ENCODE assay signal across 22 cellular contexts in genomic region chr6:10210052-10210451, GRCh38.
DNase-seq lines count a peak whose midpoint lies in the region; ATAC-seq, FAIRE-seq and TF ChIP-seq lines count a peak whose summit lies in the region.
"Had no signal": no experiment of that assay in that cellular context is flagged by ENCODE, and none has a peak within 500 bp of the region (broad histone marks: within the 10 kb centered on the region; RNA-seq: fewer than 3 reads in every experiment).

No MANE protein-coding gene starts in this region.

- no peak overlapping the region for H3K4me2 ChIP-seq in K562 (ENCODE audit: insufficient read depth, low read length)
- H3K4me2 ChIP-seq: KMS-11, PC-9, smooth muscle cell had no signal

- DNase-seq in Caki2 (ENCODE audit: low read depth) (peak; percentile 30), M059J (ENCODE audit: low read depth) (peak; percentile 93), K562 (ENCODE audit: extremely low read depth in 1 of 4, low spot score in 3 of 4) (no peak), myocyte (ENCODE audit: low read depth) (peak; percentile 56), islet precursor cell (no peak), progenitor cell of endocrine pancreas (ENCODE audit: low spot score, unreplicated experiment) (no peak), nephron progenitor cell (no peak)
- DNase-seq: activated naive CD4-positive, alpha-beta T cell treated with Interleukin-2 at 50 U/mL for 16 hours; caudate nucleus; DMS53; effector memory CD4-positive, alpha-beta T cell; foreskin melanocyte; mesendoderm; NCI-H1694 treated with DMSO at 0.1 percent for 48 hours; NCI-H510A treated with DMSO at 0.1 percent for 48 hours; stimulated activated naive CD8-positive, alpha-beta T cell treated with anti-CD3 and anti-CD28 coated beads, Interleukin-15, Interleukin-2, amounts not matched to agents 100 U/mL and 50 U/mL, for 24 hours; upper lobe of right lung had no signal

- TF ChIP-seq EP300 in K562 (IDR thresholded peaks at IDR 0.05; ENCODE audit: low read length) = no peak

- no peaks in the 10 kb centered on the region for H3K79me2 ChIP-seq in K562 (ENCODE audit: control insufficient read depth, insufficient read depth, low read length)

- no peak for FAIRE-seq in K562 (lab: Jason Lieb, UNC)
- FAIRE-seq: H1 had no signal

- ATAC-seq in K562 (no peak), SK-N-SH treated with all-trans-retinoic acid at 6 μM for 48 hours (no peak)
- ATAC-seq: stimulated activated naive CD8-positive, alpha-beta T cell treated with anti-CD3 and anti-CD28 coated beads, Interleukin-15, Interleukin-2, amounts not matched to agents 100 U/mL and 50 U/mL, for 24 hours; upper lobe of right lung had no signal

- TF ChIP-seq POLR2A in K562 (conservative IDR thresholded peaks at IDR 0.05) = no peak

- in situ Hi-C loops in Caki2 (cut with HindIII; ENCODE audit: low pct_unique_long_range_greater_than_20kb, low sequenced_read_pairs) = no loop called here
- in situ Hi-C loops in K562 (cut with MboI) = no loop called here

- CTCF ChIA-PET in K562 (lab: Yijun Ruan, JAX; ENCODE audit: low intra/inter-chr PET ratio) = no interaction called here

- WGBS in K562 (ENCODE audit: insufficient coverage, low coverage, missing lambda C conversion rate) = 0% methylated on average over 2 of the region's 2 CpGs

- H3K4me3 Mint-ChIP-seq in progenitor cell of endocrine pancreas (ENCODE audit: low read depth) (no peak overlapping the region), nephron progenitor cell (no peak overlapping the region)

- intact Hi-C loops in K562 (cut with micrococcal nuclease) = no loop called here

- H3K27ac Mint-ChIP-seq in progenitor cell of endocrine pancreas (no peak overlapping the region), nephron progenitor cell (no peak overlapping the region)

- no peak overlapping the region for H3K9ac ChIP-seq in K562 (ENCODE audit: insufficient read depth in 1 of 2, low read depth in 2 of 2, low read length in 2 of 2)
- H3K9ac ChIP-seq: KMS-11 had no signal

- no peak overlapping the region for H2AFZ ChIP-seq in K562 (ENCODE audit: low read depth, low read length)
- H2AFZ ChIP-seq: PC-9 had no signal

- peaks cover 3% of the 10 kb centered on the region for H3K9me3 Mint-ChIP-seq in progenitor cell of endocrine pancreas (ENCODE audit: low read depth)
- no peaks in the 10 kb centered on the region for H3K9me3 Mint-ChIP-seq in nephron progenitor cell

- H3K9me1 ChIP-seq in K562 (ENCODE audit: control insufficient read depth, insufficient read depth, low read length) = no peaks in the 10 kb centered on the region

- no TSS peak for BruUV-seq in K562 (replicated peaks; lab: Mats Ljungman, UMichigan)

- H3K36me3 Mint-ChIP-seq in progenitor cell of endocrine pancreas (ENCODE audit: insufficient read depth) = no peaks in the 10 kb centered on the region
- no peaks in the 10 kb centered on the region for H3K36me3 Mint-ChIP-seq in nephron progenitor cell (ENCODE audit: low read depth)

- POLR2A ChIA-PET in K562 (lab: Yijun Ruan, JAX) = no interaction called here

- H3K27me3 ChIP-seq in K562 (ENCODE audit: control insufficient read depth in 2 of 2, insufficient read depth in 2 of 2, low read length in 2 of 2) = no peaks in the 10 kb centered on the region; a peak in 1 of 5 replicates
- H3K27me3 ChIP-seq: upper lobe of right lung had no signal

- H3K4me1 Mint-ChIP-seq in progenitor cell of endocrine pancreas (ENCODE audit: low read depth) (no peaks in the 10 kb centered on the region), nephron progenitor cell (no peaks in the 10 kb centered on the region)

- no peaks in the 10 kb centered on the region for H3K36me3 ChIP-seq in K562 (ENCODE audit: control insufficient read depth, insufficient read depth, low read length)
- H3K36me3 ChIP-seq: upper lobe of right lung had no signal

- H3K27me3 Mint-ChIP-seq in progenitor cell of endocrine pancreas (peaks cover 11% of the 10 kb centered on the region), nephron progenitor cell (ENCODE audit: low read depth, poor library complexity) (peaks cover 14% of the 10 kb centered on the region)

- no peaks in the 10 kb centered on the region for H4K20me1 ChIP-seq in K562 (replicated peaks; ENCODE audit: control insufficient read depth, insufficient read depth, low read length)

- TF ChIP-seq CTCF in K562 (IDR thresholded peaks at IDR 0.05 in 2 of 3, conservative IDR thresholded peaks at IDR 0.05 in 1 of 3; ENCODE audit: insufficient read depth in 2 of 3, low read depth in 1 of 3, low read length in 3 of 3) (no peak), progenitor cell of endocrine pancreas (IDR thresholded peaks at IDR 0.05; ENCODE audit: unreplicated experiment) (no peak), nephron progenitor cell (IDR thresholded peaks at IDR 0.05) (no peak)

- TF ChIP-seq RAD21 in K562 (CRISPR knock-in tag; conservative IDR thresholded peaks at IDR 0.05 in 1 of 2, IDR thresholded peaks at IDR 0.05 in 1 of 2) = no peak

- no peak overlapping the region for H3K27ac ChIP-seq in K562 (ENCODE audit: extremely low read depth, low read depth, low read length)
- H3K27ac ChIP-seq: KMS-11, PC-9, upper lobe of right lung had no signal

- no peaks in the 10 kb centered on the region for H3K4me1 ChIP-seq in K562 (replicated peaks in 1 of 2; ENCODE audit: control insufficient read depth in 2 of 2, insufficient read depth in 2 of 2, low read length in 2 of 2)
- H3K4me1 ChIP-seq: upper lobe of right lung had no signal

- H3K4me3 ChIP-seq in K562 = no peak overlapping the region
- H3K4me3 ChIP-seq: PC-9, smooth muscle cell, upper lobe of right lung had no signal

- H3K9me3 ChIP-seq in K562 (replicated peaks; ENCODE audit: control insufficient read depth, insufficient read depth, low read depth, low read length) = no peaks in the 10 kb centered on the region
- H3K9me3 ChIP-seq: upper lobe of right lung had no signal

TF ChIP-seq in K562, 482 proteins besides CTCF, POLR2A, EP300 and RAD21:
- TF ChIP-seq FOSL1 (tag; conservative IDR thresholded peaks at IDR 0.05) = peak; percentile 53
- no peak for TF ChIP-seq ZNF224 (CRISPR knock-in tag; IDR thresholded peaks at IDR 0.05)
- TF ChIP-seq JUND (IDR thresholded peaks at IDR 0.05; ENCODE audit: borderline replicate concordance, low read depth, low read length) = 0 out of 2 replicates have a peak, but pooled peaks have one; percentile 8
- no peak; the same call in 2 of the 3 replicates for TF ChIP-seq JUND (tag; IDR thresholded peaks at IDR 0.05; ENCODE audit: borderline replicate concordance, low read depth, low read length)
- no peak for TF ChIP-seq ZNF408 (CRISPR knock-in tag; IDR thresholded peaks at IDR 0.05; ENCODE audit: low read depth)
- no peak for TF ChIP-seq FOS (IDR thresholded peaks at IDR 0.05; ENCODE audit: extremely low read depth, insufficient read length)
- TF ChIP-seq SNRNP70 (optimal IDR thresholded peaks at IDR 0.05; ENCODE audit: low read depth, low read length) = no peak
- no peak for TF ChIP-seq MEF2D (tag; conservative IDR thresholded peaks at IDR 0.05; ENCODE audit: low read depth)
- peak; percentile 74 for TF ChIP-seq FOXJ2 (tag; IDR thresholded peaks at IDR 0.05)
- TF ChIP-seq NFIC (IDR thresholded peaks at IDR 0.05) = peak; percentile 30; the same call in 1 of the 2 replicates

TF ChIP-seq in SK-N-SH treated with all-trans-retinoic acid at 6 μM for 48 hours, 23 proteins besides CTCF, POLR2A, EP300 and RAD21:
- TF ChIP-seq CSRNP3 (CRISPR knock-in tag; IDR thresholded peaks at IDR 0.05) = no peak
- no peak for TF ChIP-seq PATZ1 (CRISPR knock-in tag; IDR thresholded peaks at IDR 0.05; ENCODE audit: borderline replicate concordance)
- no peak for TF ChIP-seq ARNTL (CRISPR knock-in tag; IDR thresholded peaks at IDR 0.05; ENCODE audit: borderline replicate concordance, low read depth)
- no peak for TF ChIP-seq ISL1 (CRISPR knock-in tag; IDR thresholded peaks at IDR 0.05)
- no peak for TF ChIP-seq TCF4 (CRISPR knock-in tag; IDR thresholded peaks at IDR 0.05; ENCODE audit: borderline replicate concordance)
- no peak for TF ChIP-seq BACH2 (CRISPR knock-in tag; IDR thresholded peaks at IDR 0.05; ENCODE audit: borderline replicate concordance)
- no peak for TF ChIP-seq TOX (CRISPR knock-in tag; IDR thresholded peaks at IDR 0.05; ENCODE audit: borderline replicate concordance)

Comparison
In these comparisons a context has a peak if more than half of its experiments do, and no peak if none do; other contexts are left out.
1. DNase-seq: peak in Caki2 (single experiment), M059J (single experiment) and myocyte (single experiment); none in K562 (0 of 4), islet precursor cell (single experiment), progenitor cell of endocrine pancreas (single experiment) and nephron progenitor cell (single experiment).